In genomic region chr7:826230-826905, GRCh38 we compare ENCODE assay signal across 12 cellular contexts. TPM values are rescaled to one million over a fixed set of nuclear protein-coding genes. Genes with fewer than 3 reads are reported as not detected.
DNase-seq lines count a peak whose midpoint lies in the region; ATAC-seq and TF ChIP-seq lines count a peak whose summit lies in the region.
"Had no signal": no experiment of that assay in that cellular context is flagged by ENCODE, and none has a peak within 500 bp of the region (broad histone marks: within the 10 kb centered on the region; RNA-seq: fewer than 3 reads in every experiment).

No MANE protein-coding gene starts in this region.

- DNase-seq in NCI-H2227 treated with DMSO at 0.1 percent for 48 hours (lab: John Stamatoyannopoulos, UW): peak; percentile 34
- no peak for DNase-seq in fibroblast of lung (ENCODE audit: low read depth in 2 of 2)
- peak; percentile 71 for DNase-seq in retina
- no peak for DNase-seq in activated naive CD8-positive, alpha-beta T cell treated with anti-CD3 and anti-CD28 coated beads for 36 hours
- DNase-seq: activated CD4-positive, alpha-beta T cell treated with anti-CD3 and anti-CD28 coated beads for 48 hours; CD4-positive, CD25-positive, alpha-beta regulatory T cell; MG63; NCI-H526 had no signal

- H3K36me3 ChIP-seq in BLaER1 treated with 17β-estradiol and CSF1 and Interleukin-3, amounts not matched to agents 10 nM and 100 nM: peaks cover 14 to 70% (median 45%) of the 10 kb centered on the region in 11 experiments
- peaks cover 9% of the 10 kb centered on the region for H3K36me3 ChIP-seq in fibroblast of lung (ENCODE audit: control insufficient read depth, insufficient read depth, low read length)

- peaks cover 86% of the 10 kb centered on the region for H3K79me2 ChIP-seq in fibroblast of lung (ENCODE audit: control insufficient read depth, insufficient read depth, low read length)

- peak overlapping the region in 8 of 11 experiments; percentile 14 to 58 (median 48); a peak in 11 of 22 replicates for H3K9ac ChIP-seq in BLaER1 treated with 17β-estradiol and CSF1 and Interleukin-3, amounts not matched to agents 10 nM and 100 nM
- H3K9ac ChIP-seq in fibroblast of lung (ENCODE audit: insufficient read depth, low read length): peak overlapping the region; percentile 40

- peaks cover 76 to 94% (median 84%) of the 10 kb centered on the region in 10 experiments for H3K4me1 ChIP-seq in BLaER1 treated with 17β-estradiol and CSF1 and Interleukin-3, amounts not matched to agents 10 nM and 100 nM
- peaks cover 17% of the 10 kb centered on the region for H3K4me1 ChIP-seq in fibroblast of lung (ENCODE audit: control insufficient read depth, extremely low read depth, insufficient read depth, low read length)

- no peak overlapping the region for H3K4me3 ChIP-seq in BLaER1 treated with 17β-estradiol and CSF1 and Interleukin-3, amounts not matched to agents 10 nM and 100 nM
- H3K4me3 ChIP-seq in fibroblast of lung (replicated peaks in 1 of 4; ENCODE audit: control extremely low read depth in 1 of 4, insufficient read depth in 1 of 4, low read depth in 3 of 4, low read length in 4 of 4): no peak overlapping the region
- H3K4me3 ChIP-seq: MG63 had no signal

- no peak overlapping the region for H3K4me3 Mint-ChIP-seq in activated naive CD8-positive, alpha-beta T cell treated with anti-CD3 and anti-CD28 coated beads for 36 hours
- H3K4me3 Mint-ChIP-seq: CD4-positive, CD25-positive, alpha-beta regulatory T cell had no signal

- H3K27ac Mint-ChIP-seq in activated naive CD8-positive, alpha-beta T cell treated with anti-CD3 and anti-CD28 coated beads for 36 hours: no peak overlapping the region

- H3K4me1 Mint-ChIP-seq in activated naive CD8-positive, alpha-beta T cell treated with anti-CD3 and anti-CD28 coated beads for 36 hours: peaks cover 32% of the 10 kb centered on the region

- H3K36me3 Mint-ChIP-seq in activated naive CD8-positive, alpha-beta T cell treated with anti-CD3 and anti-CD28 coated beads for 36 hours: peaks cover 10% of the 10 kb centered on the region

- TF ChIP-seq CTCF in fibroblast of lung (conservative IDR thresholded peaks at IDR 0.05 in 1 of 2, IDR thresholded peaks at IDR 0.05 in 1 of 2; ENCODE audit: low read depth in 1 of 2, low read length in 2 of 2): no peak

- H3K27me3 Mint-ChIP-seq in activated naive CD8-positive, alpha-beta T cell treated with anti-CD3 and anti-CD28 coated beads for 36 hours: no peaks in the 10 kb centered on the region
- H3K27me3 Mint-ChIP-seq: CD4-positive, CD25-positive, alpha-beta regulatory T cell had no signal

- H3K9me3 Mint-ChIP-seq in activated naive CD8-positive, alpha-beta T cell treated with anti-CD3 and anti-CD28 coated beads for 36 hours: no peaks in the 10 kb centered on the region

- H3K27me3 ChIP-seq in BLaER1 treated with 17β-estradiol and CSF1 and Interleukin-3, amounts not matched to agents 10 nM and 100 nM: no peaks in the 10 kb centered on the region
- no peaks in the 10 kb centered on the region for H3K27me3 ChIP-seq in fibroblast of lung (ENCODE audit: control insufficient read depth, insufficient read depth, low read length)
- H3K27me3 ChIP-seq: MG63 had no signal

- H3K4me2 ChIP-seq in BLaER1 treated with 17β-estradiol and CSF1 and Interleukin-3, amounts not matched to agents 10 nM and 100 nM: peak overlapping the region; percentile 52 to 81 (median 67)
- H3K4me2 ChIP-seq in fibroblast of lung (ENCODE audit: extremely low read depth, insufficient read depth, low read length): peak overlapping the region; percentile 57

- no peaks in the 10 kb centered on the region for H3K9me3 ChIP-seq in BLaER1 treated with 17β-estradiol and CSF1 and Interleukin-3, amounts not matched to agents 10 nM and 100 nM (replicated peaks in 1 of 11)
- no peaks in the 10 kb centered on the region for H3K9me3 ChIP-seq in fibroblast of lung (ENCODE audit: control insufficient read depth, insufficient read depth, low read depth, low read length)
- H3K9me3 ChIP-seq: MG63 had no signal

- H3K27ac ChIP-seq in BLaER1 treated with 17β-estradiol and CSF1 and Interleukin-3, amounts not matched to agents 10 nM and 100 nM: peak overlapping the region in 8 of 11 experiments; percentile 13 to 45 (median 36); a peak in 10 of 22 replicates
- H3K27ac ChIP-seq in fibroblast of lung (ENCODE audit: insufficient read depth, low read length): peak overlapping the region; percentile 77

- H4K20me1 ChIP-seq in BLaER1 treated with 17β-estradiol and CSF1 and Interleukin-3, amounts not matched to agents 10 nM and 100 nM: peaks cover 96 to 100% (median 100%) of the 10 kb centered on the region in 11 experiments
- H4K20me1 ChIP-seq in fibroblast of lung (ENCODE audit: control insufficient read depth, extremely low read depth, insufficient read depth, low read length): no peaks in the 10 kb centered on the region

- H2AFZ ChIP-seq in fibroblast of lung (ENCODE audit: low read length): no peak overlapping the region

- ATAC-seq in GM18498 (IDR thresholded peaks at IDR 0.05; ENCODE audit: unreplicated experiment): no peak
- ATAC-seq in HG02571 (IDR thresholded peaks at IDR 0.05; ENCODE audit: unreplicated experiment): no peak
- no peak for ATAC-seq in GM21529 (IDR thresholded peaks at IDR 0.05; ENCODE audit: unreplicated experiment)

RNA-seq across cellular contexts. Expression of gene SUN1, which starts 5.9 kb away (rescaled TPM):
- total RNA-seq in fibroblast of lung: 92.7 and 185 TPM in 2 replicates
- 157 and 220 TPM in 2 replicates for polyA plus RNA-seq in fibroblast of lung
- 88.9 and 139 TPM in 2 replicates for polyA plus RNA-seq in fibroblast of lung (2012)
- 247 and 378 TPM in 2 replicates for polyA minus RNA-seq in fibroblast of lung (ENCODE audit: low replicate concordance)
- 10 to 100 TPM; 50.1 to 53.4 TPM for total RNA-seq in activated naive CD8-positive, alpha-beta T cell treated with anti-CD3 and anti-CD28 coated beads for 36 hours

RNA-seq across cellular contexts. Expression of gene GET4, which starts 50.0 kb away (rescaled TPM):
- 21.6 and 23.1 TPM in 2 replicates for total RNA-seq in fibroblast of lung
- 13.4 and 15.9 TPM in 2 replicates for polyA plus RNA-seq in fibroblast of lung
- 18.0 and 26.5 TPM in 2 replicates for polyA plus RNA-seq in fibroblast of lung (2012)
- polyA minus RNA-seq in fibroblast of lung (ENCODE audit: low replicate concordance): 1.3 and 6.9 TPM in 2 replicates
- total RNA-seq in activated naive CD8-positive, alpha-beta T cell treated with anti-CD3 and anti-CD28 coated beads for 36 hours: 10 to 100 TPM; 35.2 to 39.6 TPM

Comparison
In these comparisons a context has a peak if more than half of its experiments do, and no peak if none do; other contexts are left out.
1. DNase-seq: peak in NCI-H2227 treated with DMSO at 0.1 percent for 48 hours (single experiment) and retina (single experiment); none in fibroblast of lung (0 of 2) and activated naive CD8-positive, alpha-beta T cell treated with anti-CD3 and anti-CD28 coated beads for 36 hours (single experiment).